In the genomic region with DNA sequence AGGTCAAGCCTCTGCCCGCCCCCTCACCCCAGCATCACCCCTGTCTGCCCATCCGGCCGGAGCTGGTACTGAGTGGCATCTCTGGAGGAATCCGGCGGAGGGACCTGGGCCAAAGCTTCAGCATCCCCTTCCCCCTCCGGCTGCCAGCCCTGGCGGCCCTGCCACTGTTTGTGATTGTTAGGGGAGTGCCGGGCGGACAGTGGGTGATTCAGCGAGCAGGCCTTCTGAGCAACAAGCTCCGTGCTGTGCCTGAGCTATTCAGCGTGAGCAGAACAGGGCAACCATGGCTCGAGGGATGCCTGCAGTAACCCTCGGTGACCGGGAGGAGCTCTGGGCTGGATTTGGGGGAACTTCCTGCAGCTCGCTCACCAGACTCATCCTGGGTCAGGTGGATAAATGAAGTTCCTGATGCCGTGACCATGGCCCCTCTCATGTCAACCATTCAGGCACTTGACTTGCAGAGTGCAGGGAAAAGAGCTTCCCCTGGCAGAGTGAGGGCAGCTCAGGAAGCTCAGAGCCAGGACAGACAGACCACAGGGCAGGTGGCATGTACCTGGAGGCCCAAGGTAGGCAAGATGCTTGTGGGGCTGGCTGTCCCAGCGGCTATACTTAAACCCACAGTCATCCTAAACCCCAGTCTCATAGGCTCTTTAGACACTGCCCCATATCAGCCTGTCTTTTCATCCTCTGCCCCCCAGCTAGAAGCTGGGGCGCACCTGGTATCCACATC, we compare ENCODE assay signal across 11 cellular contexts. TPM values are rescaled to one million over a fixed set of nuclear protein-coding genes. Genes with fewer than 3 reads are reported as not detected.
DNase-seq lines count a peak whose midpoint lies in the region; ATAC-seq and TF ChIP-seq lines count a peak whose summit lies in the region.
"Had no signal": no experiment of that assay in that cellular context is flagged by ENCODE, and none has a peak within 500 bp of the region (broad histone marks: within the 10 kb centered on the region; RNA-seq: fewer than 3 reads in every experiment).

No MANE protein-coding gene starts in this region.

- no peak overlapping the region for H3K27ac ChIP-seq in cardiac muscle cell
- peak overlapping the region; percentile 98 for H3K27ac ChIP-seq in caudate nucleus (ENCODE audit: low read depth, low read length)
- H3K27ac ChIP-seq: right atrium auricular region had no signal

- H3K27me3 ChIP-seq in cardiac muscle cell = no peaks in the 10 kb centered on the region
- H3K27me3 ChIP-seq: right atrium auricular region had no signal

- H3K4me1 ChIP-seq in cardiac muscle cell (ENCODE audit: low read depth) = no peaks in the 10 kb centered on the region
- H3K4me1 ChIP-seq: right atrium auricular region had no signal

- no peak for ATAC-seq in left ventricle myocardium superior
- ATAC-seq in HG03108 (IDR thresholded peaks at IDR 0.05; ENCODE audit: unreplicated experiment) = no peak
- no peak for ATAC-seq in HG02885 (IDR thresholded peaks at IDR 0.05; ENCODE audit: poor library complexity, unreplicated experiment)
- no peak for ATAC-seq in GM18505 (IDR thresholded peaks at IDR 0.05; ENCODE audit: unreplicated experiment)
- ATAC-seq: stimulated activated effector memory CD8-positive, alpha-beta T cell treated with anti-CD3 and anti-CD28 coated beads, Interleukin-12 subunit alpha, Interleukin-12 subunit beta, amount 100 ng/mL, for 72 hours had no signal

- no peak overlapping the region for H3K4me3 ChIP-seq in cardiac muscle cell
- H3K4me3 ChIP-seq: right atrium auricular region had no signal

- TF ChIP-seq CTCF in cardiac muscle cell (IDR thresholded peaks at IDR 0.05; ENCODE audit: low read depth, low read length) = peak; percentile 10

- in situ Hi-C loops in KBM-7 (cut with MboI; ENCODE audit: low pct_unique_long_range_greater_than_20kb, low sequenced_read_pairs) = no loop called here

- H3K9me3 ChIP-seq in cardiac muscle cell (ENCODE audit: low read depth) = no peaks in the 10 kb centered on the region

- H3K36me3 ChIP-seq in cardiac muscle cell = no peaks in the 10 kb centered on the region
- H3K36me3 ChIP-seq: right atrium auricular region had no signal

- TF ChIP-seq POLR2A in GM18505 (IDR thresholded peaks at IDR 0.05; ENCODE audit: borderline replicate concordance, extremely low read depth, insufficient read depth, insufficient read length) = no peak

- peak in 1 of 2 donors; percentile 42 for DNase-seq in cardiac muscle cell (ENCODE audit: low read depth in 1 of 2, low spot score in 1 of 2)
- DNase-seq in left ventricle myocardium superior = no peak
- peak in 60 of 61 donors; percentile 18 to 97 (median 92) for DNase-seq in caudate nucleus (lab: John Stamatoyannopoulos, UW)
- DNase-seq in middle frontal gyrus (ENCODE audit: extremely low spot score, low spot score) = peak; percentile 74
- DNase-seq in KBM-7 = no peak
- DNase-seq: NCI-H510A treated with DMSO at 0.1 percent for 48 hours had no signal

- intact Hi-C loops in left ventricle myocardium superior (cut with micrococcal nuclease) = no loop called here

RNA-seq across cellular contexts. Expression of a gene that starts 24.3 kb away (rescaled TPM):
- total RNA-seq in cardiac muscle cell (0.18 and 0.32 TPM in 2 replicates), left ventricle myocardium superior (4.7 TPM)
- not detected in 2 replicates for polyA plus RNA-seq in cardiac muscle cell

RNA-seq across cellular contexts. Expression of a gene that starts 49.6 kb away (rescaled TPM):
- total RNA-seq in cardiac muscle cell (0.15 and 0.18 TPM in 2 replicates), left ventricle myocardium superior (0.50 TPM)
- 0.59 and 0.82 TPM in 2 replicates for polyA plus RNA-seq in cardiac muscle cell

RNA-seq across cellular contexts. Expression of a gene that starts 58.3 kb away (rescaled TPM):
- total RNA-seq in cardiac muscle cell (10.9 and 11.1 TPM in 2 replicates), left ventricle myocardium superior (4.6 TPM)
- 8.2 and 12.4 TPM in 2 replicates for polyA plus RNA-seq in cardiac muscle cell

Comparison
In these comparisons a context has a peak if more than half of its experiments do, and no peak if none do; other contexts are left out.
1. DNase-seq: peak in caudate nucleus (60 of 61) and middle frontal gyrus (single experiment); none in left ventricle myocardium superior (single experiment) and KBM-7 (single experiment).